1 cellular context compared by ENCODE assay signal in the genomic region with DNA sequence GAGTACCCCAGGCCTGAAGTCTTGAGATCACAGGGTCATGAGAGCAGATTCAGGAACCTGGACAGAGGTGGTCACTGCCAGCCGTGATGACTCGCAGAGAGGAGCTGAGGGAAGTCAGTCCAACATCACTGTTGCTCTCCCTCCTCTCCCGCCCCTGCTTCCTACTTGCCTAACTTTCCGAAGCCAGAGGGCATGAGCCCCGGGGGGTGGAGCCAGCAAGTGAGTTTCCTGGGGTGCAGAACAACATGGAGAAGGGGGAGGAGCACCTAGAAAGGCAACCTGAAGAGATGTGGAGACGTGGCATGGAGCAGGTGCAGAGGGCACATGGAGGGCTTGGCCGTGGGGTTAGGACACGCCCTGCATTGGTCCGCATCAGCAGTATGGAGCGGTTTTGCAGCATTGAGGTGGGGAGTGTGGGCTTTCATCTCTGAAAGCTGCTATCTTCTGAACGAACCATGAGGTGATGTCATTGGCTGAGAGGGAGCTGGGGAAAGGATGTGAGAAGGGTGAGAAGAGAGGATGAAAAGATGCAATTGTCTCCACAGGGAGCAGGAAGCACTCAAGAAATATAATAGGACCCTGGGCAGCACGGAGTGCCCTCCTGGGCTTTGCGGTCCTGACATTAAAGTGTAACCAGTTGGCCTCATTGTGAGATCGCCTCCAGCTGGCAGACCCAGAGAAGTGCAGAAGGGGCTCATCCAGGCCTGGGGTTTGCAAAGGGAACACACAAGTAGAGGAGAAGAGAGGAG.
TF ChIP-seq lines count a peak whose summit lies in the region.

No MANE protein-coding gene starts in this region.

TF ChIP-seq in GM12878, 131 proteins besides CTCF, POLR2A, EP300 and RAD21:
- TF ChIP-seq TARDBP (IDR thresholded peaks at IDR 0.05; ENCODE audit: borderline replicate concordance) (no peak), BRCA1 (IDR thresholded peaks at IDR 0.05; ENCODE audit: low read depth, low read length) (no peak), NRF1 (conservative IDR thresholded peaks at IDR 0.05; ENCODE audit: low read depth, low read length) (no peak), RUNX3 (IDR thresholded peaks at IDR 0.05; ENCODE audit: low read length) (no peak), HDAC2 (IDR thresholded peaks at IDR 0.05) (no peak), NFXL1 (IDR thresholded peaks at IDR 0.05; ENCODE audit: borderline replicate concordance) (no peak), SREBF2 (IDR thresholded peaks at IDR 0.05; ENCODE audit: low read length) (no peak), TBL1XR1 (IDR thresholded peaks at IDR 0.05; ENCODE audit: low read depth, low read length) (no peak), ESRRA (IDR thresholded peaks at IDR 0.05; ENCODE audit: low read length) (no peak), MEF2A (IDR thresholded peaks at IDR 0.05; ENCODE audit: insufficient read depth, low read depth, low read length) (no peak), MXI1 (IDR thresholded peaks at IDR 0.05; ENCODE audit: low read depth, low read length) (no peak), JUND (IDR thresholded peaks at IDR 0.05; ENCODE audit: low read depth, low read length) (no peak)
- TF ChIP-seq, protein P1, sequence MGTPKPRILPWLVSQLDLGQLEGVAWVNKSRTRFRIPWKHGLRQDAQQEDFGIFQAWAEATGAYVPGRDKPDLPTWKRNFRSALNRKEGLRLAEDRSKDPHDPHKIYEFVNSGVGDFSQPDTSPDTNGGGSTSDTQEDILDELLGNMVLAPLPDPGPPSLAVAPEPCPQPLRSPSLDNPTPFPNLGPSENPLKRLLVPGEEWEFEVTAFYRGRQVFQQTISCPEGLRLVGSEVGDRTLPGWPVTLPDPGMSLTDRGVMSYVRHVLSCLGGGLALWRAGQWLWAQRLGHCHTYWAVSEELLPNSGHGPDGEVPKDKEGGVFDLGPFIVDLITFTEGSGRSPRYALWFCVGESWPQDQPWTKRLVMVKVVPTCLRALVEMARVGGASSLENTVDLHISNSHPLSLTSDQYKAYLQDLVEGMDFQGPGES (IDR thresholded peaks at IDR 0.05) = no peak
- TF ChIP-seq, protein P2, sequence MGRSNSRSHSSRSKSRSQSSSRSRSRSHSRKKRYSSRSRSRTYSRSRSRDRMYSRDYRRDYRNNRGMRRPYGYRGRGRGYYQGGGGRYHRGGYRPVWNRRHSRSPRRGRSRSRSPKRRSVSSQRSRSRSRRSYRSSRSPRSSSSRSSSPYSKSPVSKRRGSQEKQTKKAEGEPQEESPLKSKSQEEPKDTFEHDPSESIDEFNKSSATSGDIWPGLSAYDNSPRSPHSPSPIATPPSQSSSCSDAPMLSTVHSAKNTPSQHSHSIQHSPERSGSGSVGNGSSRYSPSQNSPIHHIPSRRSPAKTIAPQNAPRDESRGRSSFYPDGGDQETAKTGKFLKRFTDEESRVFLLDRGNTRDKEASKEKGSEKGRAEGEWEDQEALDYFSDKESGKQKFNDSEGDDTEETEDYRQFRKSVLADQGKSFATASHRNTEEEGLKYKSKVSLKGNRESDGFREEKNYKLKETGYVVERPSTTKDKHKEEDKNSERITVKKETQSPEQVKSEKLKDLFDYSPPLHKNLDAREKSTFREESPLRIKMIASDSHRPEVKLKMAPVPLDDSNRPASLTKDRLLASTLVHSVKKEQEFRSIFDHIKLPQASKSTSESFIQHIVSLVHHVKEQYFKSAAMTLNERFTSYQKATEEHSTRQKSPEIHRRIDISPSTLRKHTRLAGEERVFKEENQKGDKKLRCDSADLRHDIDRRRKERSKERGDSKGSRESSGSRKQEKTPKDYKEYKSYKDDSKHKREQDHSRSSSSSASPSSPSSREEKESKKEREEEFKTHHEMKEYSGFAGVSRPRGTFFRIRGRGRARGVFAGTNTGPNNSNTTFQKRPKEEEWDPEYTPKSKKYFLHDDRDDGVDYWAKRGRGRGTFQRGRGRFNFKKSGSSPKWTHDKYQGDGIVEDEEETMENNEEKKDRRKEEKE (IDR thresholded peaks at IDR 0.05) = no peak
- TF ChIP-seq, protein P3, sequence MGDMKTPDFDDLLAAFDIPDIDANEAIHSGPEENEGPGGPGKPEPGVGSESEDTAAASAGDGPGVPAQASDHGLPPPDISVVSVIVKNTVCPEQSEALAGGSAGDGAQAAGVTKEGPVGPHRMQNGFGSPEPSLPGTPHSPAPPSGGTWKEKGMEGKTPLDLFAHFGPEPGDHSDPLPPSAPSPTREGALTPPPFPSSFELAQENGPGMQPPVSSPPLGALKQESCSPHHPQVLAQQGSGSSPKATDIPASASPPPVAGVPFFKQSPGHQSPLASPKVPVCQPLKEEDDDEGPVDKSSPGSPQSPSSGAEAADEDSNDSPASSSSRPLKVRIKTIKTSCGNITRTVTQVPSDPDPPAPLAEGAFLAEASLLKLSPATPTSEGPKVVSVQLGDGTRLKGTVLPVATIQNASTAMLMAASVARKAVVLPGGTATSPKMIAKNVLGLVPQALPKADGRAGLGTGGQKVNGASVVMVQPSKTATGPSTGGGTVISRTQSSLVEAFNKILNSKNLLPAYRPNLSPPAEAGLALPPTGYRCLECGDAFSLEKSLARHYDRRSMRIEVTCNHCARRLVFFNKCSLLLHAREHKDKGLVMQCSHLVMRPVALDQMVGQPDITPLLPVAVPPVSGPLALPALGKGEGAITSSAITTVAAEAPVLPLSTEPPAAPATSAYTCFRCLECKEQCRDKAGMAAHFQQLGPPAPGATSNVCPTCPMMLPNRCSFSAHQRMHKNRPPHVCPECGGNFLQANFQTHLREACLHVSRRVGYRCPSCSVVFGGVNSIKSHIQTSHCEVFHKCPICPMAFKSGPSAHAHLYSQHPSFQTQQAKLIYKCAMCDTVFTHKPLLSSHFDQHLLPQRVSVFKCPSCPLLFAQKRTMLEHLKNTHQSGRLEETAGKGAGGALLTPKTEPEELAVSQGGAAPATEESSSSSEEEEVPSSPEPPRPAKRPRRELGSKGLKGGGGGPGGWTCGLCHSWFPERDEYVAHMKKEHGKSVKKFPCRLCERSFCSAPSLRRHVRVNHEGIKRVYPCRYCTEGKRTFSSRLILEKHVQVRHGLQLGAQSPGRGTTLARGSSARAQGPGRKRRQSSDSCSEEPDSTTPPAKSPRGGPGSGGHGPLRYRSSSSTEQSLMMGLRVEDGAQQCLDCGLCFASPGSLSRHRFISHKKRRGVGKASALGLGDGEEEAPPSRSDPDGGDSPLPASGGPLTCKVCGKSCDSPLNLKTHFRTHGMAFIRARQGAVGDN (IDR thresholded peaks at IDR 0.05) = no peak
- TF ChIP-seq, protein P4, sequence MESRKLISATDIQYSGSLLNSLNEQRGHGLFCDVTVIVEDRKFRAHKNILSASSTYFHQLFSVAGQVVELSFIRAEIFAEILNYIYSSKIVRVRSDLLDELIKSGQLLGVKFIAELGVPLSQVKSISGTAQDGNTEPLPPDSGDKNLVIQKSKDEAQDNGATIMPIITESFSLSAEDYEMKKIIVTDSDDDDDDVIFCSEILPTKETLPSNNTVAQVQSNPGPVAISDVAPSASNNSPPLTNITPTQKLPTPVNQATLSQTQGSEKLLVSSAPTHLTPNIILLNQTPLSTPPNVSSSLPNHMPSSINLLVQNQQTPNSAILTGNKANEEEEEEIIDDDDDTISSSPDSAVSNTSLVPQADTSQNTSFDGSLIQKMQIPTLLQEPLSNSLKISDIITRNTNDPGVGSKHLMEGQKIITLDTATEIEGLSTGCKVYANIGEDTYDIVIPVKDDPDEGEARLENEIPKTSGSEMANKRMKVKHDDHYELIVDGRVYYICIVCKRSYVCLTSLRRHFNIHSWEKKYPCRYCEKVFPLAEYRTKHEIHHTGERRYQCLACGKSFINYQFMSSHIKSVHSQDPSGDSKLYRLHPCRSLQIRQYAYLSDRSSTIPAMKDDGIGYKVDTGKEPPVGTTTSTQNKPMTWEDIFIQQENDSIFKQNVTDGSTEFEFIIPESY (IDR thresholded peaks at IDR 0.05) = no peak
